ENCODE assay signal across 15 cellular contexts in the genomic region with DNA sequence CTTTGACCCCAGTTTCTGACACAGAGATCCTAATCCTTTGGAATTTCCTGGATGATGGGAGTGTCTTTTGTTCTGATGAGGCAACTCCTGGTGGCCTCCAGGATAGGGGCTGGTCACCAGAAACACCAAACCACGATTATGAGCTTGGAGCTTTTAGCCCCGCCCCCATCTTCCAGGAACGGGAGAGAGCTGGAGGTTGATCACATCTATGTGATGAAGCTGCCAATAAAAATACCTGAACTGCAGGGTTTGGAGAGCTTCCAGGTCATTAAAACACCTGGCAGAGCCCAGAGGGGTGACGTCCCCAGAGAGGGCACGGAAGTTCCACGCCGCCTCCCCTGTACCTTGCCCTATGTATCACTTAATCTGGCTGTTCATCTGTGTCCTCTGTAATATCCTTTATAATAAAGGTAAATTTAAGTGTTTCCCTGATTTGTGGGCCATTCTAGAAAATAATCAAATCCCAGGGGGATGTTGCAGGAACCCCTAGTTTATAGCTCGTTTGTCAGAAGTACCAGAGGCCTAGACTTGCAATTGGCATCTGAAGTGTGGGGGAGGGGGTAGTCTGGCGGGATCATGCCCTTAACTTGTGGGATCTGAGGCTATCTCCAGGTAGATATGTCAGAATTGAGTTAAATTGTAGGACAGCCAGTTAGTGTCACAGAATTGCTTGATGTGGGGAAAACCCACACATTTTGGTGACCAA. TPM values are rescaled to one million over a fixed set of nuclear protein-coding genes. Genes with fewer than 3 reads are reported as not detected.
A peak's percentile ranks its signal among the peaks of the same experiment; 100 is the strongest.
DNase-seq lines count a peak whose midpoint lies in the region; ATAC-seq and TF ChIP-seq lines count a peak whose summit lies in the region.
"Had no signal": no experiment of that assay in that cellular context is flagged by ENCODE, and none has a peak within 500 bp of the region (broad histone marks: within the 10 kb centered on the region; RNA-seq: fewer than 3 reads in every experiment).

No MANE protein-coding gene starts in this region.

- peaks cover 24% of the 10 kb centered on the region for H3K36me3 ChIP-seq in CD8-positive, alpha-beta T cell (ENCODE audit: insufficient read depth, low read length)

- H3K27ac ChIP-seq in CD8-positive, alpha-beta T cell (ENCODE audit: low read depth, low read length) = no peak overlapping the region
- H3K27ac ChIP-seq: KMS-11, psoas muscle, upper lobe of left lung had no signal

- no peaks in the 10 kb centered on the region for H3K4me1 Mint-ChIP-seq in CD8-positive, alpha-beta T cell (ENCODE audit: low read depth)

- no peak for ATAC-seq in GM19023 (IDR thresholded peaks at IDR 0.05; ENCODE audit: unreplicated experiment)
- no peak for ATAC-seq in CD8-positive, alpha-beta T cell
- ATAC-seq: psoas muscle, T-helper 17 cell had no signal

- TF ChIP-seq CTCF in CD8-positive, alpha-beta T cell (IDR thresholded peaks at IDR 0.05) = no peak

- peaks cover 86% of the 10 kb centered on the region for H3K36me3 Mint-ChIP-seq in CD8-positive, alpha-beta T cell

- H3K9me3 Mint-ChIP-seq in CD8-positive, alpha-beta T cell = no peaks in the 10 kb centered on the region

- no peak overlapping the region for H3K4me3 Mint-ChIP-seq in CD8-positive, alpha-beta T cell
- H3K4me3 Mint-ChIP-seq: T-helper 17 cell had no signal

- intact Hi-C loops in CD8-positive, alpha-beta T cell (cut with DNase I, micrococcal nuclease) = no loop called here

- H3K27ac Mint-ChIP-seq in CD8-positive, alpha-beta T cell = no peak overlapping the region
- H3K27ac Mint-ChIP-seq: T-helper 17 cell had no signal

- no peaks in the 10 kb centered on the region for H3K9me3 ChIP-seq in CD8-positive, alpha-beta T cell (ENCODE audit: low read length)
- H3K9me3 ChIP-seq: psoas muscle, upper lobe of left lung had no signal

- H3K27me3 Mint-ChIP-seq in CD8-positive, alpha-beta T cell (ENCODE audit: low read depth) = no peaks in the 10 kb centered on the region
- H3K27me3 Mint-ChIP-seq: T-helper 17 cell had no signal

- no peak overlapping the region for H3K4me3 ChIP-seq in CD8-positive, alpha-beta T cell (ENCODE audit: low read depth, low read length)
- H3K4me3 ChIP-seq: psoas muscle, upper lobe of left lung had no signal

- POLR2A ChIA-PET in CD8-positive, alpha-beta T cell (lab: Charles Lee) = interaction anchor here (1.0 kb wide), 1 partner anchor 21 kb away, joined by 4 read pairs; a partner anchor contains a TSS

- CTCF ChIA-PET in CD8-positive, alpha-beta T cell (lab: Charles Lee) = interaction anchor here (1.3 kb wide), 1 partner anchor 12 kb away, joined by 3 read pairs; no protein-coding TSS in a partner anchor

- H3K4me1 ChIP-seq in CD8-positive, alpha-beta T cell (ENCODE audit: insufficient read depth, low read length) = no peaks in the 10 kb centered on the region

- peak; percentile 58 for DNase-seq in DMS79 treated with DMSO at 0.1 percent for 48 hours (lab: John Stamatoyannopoulos, UW)
- no peak for DNase-seq in DMS79 (lab: John Stamatoyannopoulos, UW)
- DNase-seq in SW480 (ENCODE audit: low spot score) = peak; percentile 74
- peak; percentile 91 for DNase-seq in kidney tubule cell (ENCODE audit: low spot score)
- DNase-seq in stromal cell of bone marrow (ENCODE audit: low read depth) = peak; percentile 64
- no peak for DNase-seq in activated T-cell treated with anti-CD3 and anti-CD28 coated beads for 4 hours
- DNase-seq in CD8-positive, alpha-beta T cell = no peak
- DNase-seq: 8988T, GDM1, NCI-H526 treated with DMSO at 0.1 percent for 48 hours, psoas muscle, T-helper 17 cell, upper lobe of left lung had no signal

- H3K27me3 ChIP-seq in CD8-positive, alpha-beta T cell (ENCODE audit: insufficient read depth, low read length) = no peaks in the 10 kb centered on the region
- H3K27me3 ChIP-seq: upper lobe of left lung had no signal

RNA-seq across cellular contexts. Expression of a gene that starts 21.2 kb away (rescaled TPM):
- 10 to 100 TPM; 53.1 to 60.6 TPM for total RNA-seq in CD8-positive, alpha-beta T cell

Comparison
In these comparisons a context has a peak if more than half of its experiments do, and no peak if none do; other contexts are left out.
1. DNase-seq: peak in DMS79 treated with DMSO at 0.1 percent for 48 hours (single experiment), SW480 (single experiment), kidney tubule cell (single experiment) and stromal cell of bone marrow (single experiment); none in DMS79 (single experiment), activated T-cell treated with anti-CD3 and anti-CD28 coated beads for 4 hours (single experiment) and CD8-positive, alpha-beta T cell (0 of 7).